ENCODE assay signal across 8 cellular contexts in genomic region chr1:21573971-21574458, GRCh38.
A peak's percentile ranks its signal among the peaks of the same experiment; 100 is the strongest.
DNase-seq lines count a peak whose midpoint lies in the region; ATAC-seq, FAIRE-seq and TF ChIP-seq lines count a peak whose summit lies in the region.

No MANE protein-coding gene starts in this region.

- no peaks in the 10 kb centered on the region for H3K36me3 Mint-ChIP-seq in brain

- peak; percentile 43 for FAIRE-seq in islet of Langerhans (lab: Jason Lieb, UNC)

- peaks cover 3% of the 10 kb centered on the region for H3K27me3 Mint-ChIP-seq in brain

- peak; percentile 52 for DNase-seq in HS-5 (ENCODE audit: low read depth)
- DNase-seq in NCI-H748 (lab: John Stamatoyannopoulos, UW; ENCODE audit: unreplicated experiment) = peak; percentile 95
- peak; percentile 53 for DNase-seq in stimulated activated CD8-positive, alpha-beta memory T cell treated with anti-CD3 and anti-CD28 coated beads, Interleukin-4, amount 100 ng/mL, for 48 hours
- no peak for DNase-seq in activated CD4-positive, CD25-positive, alpha-beta regulatory T cell treated with anti-CD3 and anti-CD28 coated beads, Interleukin-2, amount 50 U/mL, for 72 hours

- no peak overlapping the region for H3K27ac ChIP-seq in C4-2B

- H3K4me1 Mint-ChIP-seq in brain = peaks cover 26% of the 10 kb centered on the region

- peak overlapping the region in 1 of 5 experiments; percentile 13 for H3K4me3 Mint-ChIP-seq in brain

- peaks cover 0 to 7% (median 0%) of the 10 kb centered on the region in 5 experiments for H3K9me3 Mint-ChIP-seq in brain

- TF ChIP-seq CTCF in C4-2B (conservative IDR thresholded peaks at IDR 0.05) = peak; percentile 66
- peak; percentile 74 to 79 for TF ChIP-seq CTCF in brain (conservative IDR thresholded peaks at IDR 0.05)

- peak overlapping the region; percentile 27 to 95 (median 67) for H3K27ac Mint-ChIP-seq in brain

- no peak for ATAC-seq in GM18520 (IDR thresholded peaks at IDR 0.05; ENCODE audit: unreplicated experiment)
